In genomic region chr1:211697356-211697755, GRCh38 we compare ENCODE assay signal across 9 cellular contexts. TPM values are rescaled to one million over a fixed set of nuclear protein-coding genes. Genes with fewer than 3 reads are reported as not detected.
A peak's percentile ranks its signal among the peaks of the same experiment; 100 is the strongest.
DNase-seq lines count a peak whose midpoint lies in the region; ATAC-seq and TF ChIP-seq lines count a peak whose summit lies in the region.
"Had no signal": no experiment of that assay in that cellular context is flagged by ENCODE, and none has a peak within 500 bp of the region (broad histone marks: within the 10 kb centered on the region; RNA-seq: fewer than 3 reads in every experiment).

No MANE protein-coding gene starts in this region.

- H3K27ac ChIP-seq in mammary epithelial cell (ENCODE audit: insufficient read depth, low read depth, low read length) (no peak overlapping the region), tibial artery (no peak overlapping the region)

- H3K9me3 ChIP-seq in mammary epithelial cell (replicated peaks; ENCODE audit: insufficient read depth, low read length) (no peaks in the 10 kb centered on the region), Loucy (ENCODE audit: insufficient read depth, low read depth, low read length) (no peaks in the 10 kb centered on the region), tibial artery (no peaks in the 10 kb centered on the region)

- WGBS in mammary epithelial cell (ENCODE audit: low coverage, missing lambda C conversion rate), result 58% methylated on average over 1 of the region's 1 CpG

- peaks cover 5% of the 10 kb centered on the region for H3K4me1 ChIP-seq in mammary epithelial cell (ENCODE audit: insufficient read depth, low read length)
- peaks cover 24% of the 10 kb centered on the region for H3K4me1 ChIP-seq in Loucy (ENCODE audit: insufficient read depth, low read length, poor library complexity, severe bottlenecking)
- peaks cover 0 to 10% (median 8%) of the 10 kb centered on the region in 4 donors for H3K4me1 ChIP-seq in tibial artery

- no peak overlapping the region for H2AFZ ChIP-seq in mammary epithelial cell (ENCODE audit: low read depth, low read length)
- H2AFZ ChIP-seq in Loucy (ENCODE audit: low read length), result no peak overlapping the region

- TF ChIP-seq CTCF in MCF 10A (IDR thresholded peaks at IDR 0.05; ENCODE audit: unreplicated experiment) (peak; percentile 2), mammary epithelial cell (conservative IDR thresholded peaks at IDR 0.05 in 1 of 2, IDR thresholded peaks at IDR 0.05 in 1 of 2; ENCODE audit: extremely low read depth in 1 of 2, insufficient read depth in 1 of 2, low read depth in 1 of 2, low read length in 2 of 2) (no peak), Loucy (conservative IDR thresholded peaks at IDR 0.05; ENCODE audit: low read length) (no peak), CD14-positive monocyte (IDR thresholded peaks at IDR 0.05) (no peak), tibial artery (IDR thresholded peaks at IDR 0.05) (no peak)

- no peak for DNase-seq in MCF 10A (ENCODE audit: unreplicated experiment)
- no peak for DNase-seq in mammary epithelial cell
- DNase-seq in CD14-positive monocyte (ENCODE audit: low spot score), result no peak
- no peak for DNase-seq in activated CD4-positive, alpha-beta T cell treated with anti-CD3 and anti-CD28 coated beads, Interleukin-2, amount 50 U/mL, for 4 hours
- DNase-seq in tibial artery, result no peak
- no peak for DNase-seq in NCI-H1105 treated with DMSO at 0.1 percent for 48 hours (lab: John Stamatoyannopoulos, UW)
- DNase-seq: effector CD8-positive, alpha-beta T cell had no signal

- CTCF ChIA-PET in MCF 10A (lab: Yijun Ruan, JAX) (interaction anchor here (0.6 to 9.9 kb wide), 56 partner anchors 8 to 758 kb away, joined by 3 to 286 read pairs (median 10); partner anchors contain the start of genes DTL, INTS7 and SLC30A1), mammary epithelial cell (lab: Charles Lee; ENCODE audit: low non-redundant PET) (no interaction called here)

- H3K36me3 Mint-ChIP-seq in MCF 10A (ENCODE audit: insufficient read depth, unreplicated experiment), result no peaks in the 10 kb centered on the region
- peaks cover 0 to 6% of the 10 kb centered on the region in 2 donors for H3K36me3 Mint-ChIP-seq in CD14-positive monocyte

- H3F3A ChIP-seq in Loucy (ENCODE audit: low read depth), result 0 out of 2 replicates have a peak, but pooled peaks cover 2% of the 10 kb centered on the region

- H3K79me2 ChIP-seq in mammary epithelial cell (ENCODE audit: insufficient read depth, low read length), result no peaks in the 10 kb centered on the region
- H3K79me2 ChIP-seq in Loucy (ENCODE audit: insufficient read depth, low read length), result no peaks in the 10 kb centered on the region

- H3K36me3 ChIP-seq in mammary epithelial cell (ENCODE audit: insufficient read depth, low read length) (no peaks in the 10 kb centered on the region), Loucy (ENCODE audit: insufficient read depth, low read length) (no peaks in the 10 kb centered on the region), tibial artery (no peaks in the 10 kb centered on the region)

- H3K9ac ChIP-seq in mammary epithelial cell (ENCODE audit: insufficient read depth, low read length) (no peak overlapping the region), Loucy (ENCODE audit: low read depth, low read length, poor library complexity, severe bottlenecking) (no peak overlapping the region)

- dilution Hi-C loops in mammary epithelial cell (cut with HindIII; ENCODE audit: low sequenced_read_pairs), result loop anchor here (25.0 kb wide), 1 partner anchor 665 kb away; no protein-coding TSS in a partner anchor

- H3K4me3 Mint-ChIP-seq in MCF 10A (ENCODE audit: unreplicated experiment), result no peak overlapping the region
- no peak overlapping the region for H3K4me3 Mint-ChIP-seq in CD14-positive monocyte

- no peaks in the 10 kb centered on the region for H3K9me2 ChIP-seq in Loucy (replicated peaks; ENCODE audit: low read depth, low read length)

- ATAC-seq in HG02763 (IDR thresholded peaks at IDR 0.05; ENCODE audit: unreplicated experiment), result peak; percentile 72

- H3K4me1 Mint-ChIP-seq in MCF 10A (ENCODE audit: insufficient read depth, unreplicated experiment) (no peaks in the 10 kb centered on the region), CD14-positive monocyte (peaks cover 13% of the 10 kb centered on the region)

- POLR2A ChIA-PET in MCF 10A (lab: Yijun Ruan, JAX), result interaction anchor here (0.6 to 3.1 kb wide), 7 partner anchors 14 to 254 kb away, joined by 3 to 19 read pairs (median 3); no protein-coding TSS in a partner anchor

- H3K27ac Mint-ChIP-seq in MCF 10A (ENCODE audit: low read depth, unreplicated experiment) (no peak overlapping the region), CD14-positive monocyte (no peak overlapping the region)

- H3K9me3 Mint-ChIP-seq in MCF 10A (ENCODE audit: unreplicated experiment) (no peaks in the 10 kb centered on the region), CD14-positive monocyte (peaks cover 3 to 12% (median 11%) of the 10 kb centered on the region in 7 donors)

- in situ Hi-C loops in mammary epithelial cell (cut with MboI; ENCODE audit: low sequenced_read_pairs in 2 of 2), result loop anchor here in 1 of 2 donors (10.0 to 25.0 kb wide), 4 partner anchors 137 to 740 kb away; partner anchors contain the start of genes DTL, INTS7, LPGAT1 and NENF

- H3K27me3 Mint-ChIP-seq in MCF 10A (ENCODE audit: insufficient read depth, unreplicated experiment) (no peaks in the 10 kb centered on the region), CD14-positive monocyte (ENCODE audit: low read depth in 3 of 3) (peaks cover 5 to 16% (median 6%) of the 10 kb centered on the region in 3 donors)

- H3K4me3 ChIP-seq in mammary epithelial cell (replicated peaks in 1 of 3; ENCODE audit: insufficient read depth in 1 of 3, low read depth in 2 of 3, low read length in 3 of 3) (no peak overlapping the region), Loucy (ENCODE audit: low read length, poor library complexity, severe bottlenecking) (no peak overlapping the region), tibial artery (no peak overlapping the region)

- no peaks in the 10 kb centered on the region for H3K27me3 ChIP-seq in mammary epithelial cell (ENCODE audit: insufficient read depth, low read length)
- H3K27me3 ChIP-seq in Loucy (ENCODE audit: insufficient read depth, low read length, poor library complexity, severe bottlenecking), result no peaks in the 10 kb centered on the region
- peaks cover 0 to 33% of the 10 kb centered on the region in 2 donors for H3K27me3 ChIP-seq in tibial artery

- H3K4me2 ChIP-seq in mammary epithelial cell (ENCODE audit: insufficient read depth, low read depth, low read length) (no peak overlapping the region), Loucy (ENCODE audit: low read depth, low read length, poor library complexity, severe bottlenecking) (peak overlapping the region; percentile 19)

- no peaks in the 10 kb centered on the region for H4K20me1 ChIP-seq in mammary epithelial cell (ENCODE audit: insufficient read depth, low read length)
- no peaks in the 10 kb centered on the region for H4K20me1 ChIP-seq in Loucy (ENCODE audit: insufficient read depth, low read length, poor library complexity, severe bottlenecking)

- BruUV-seq in MCF 10A (replicated peaks; lab: Mats Ljungman, UMichigan), result no TSS peak
- BruUV-seq in mammary epithelial cell (replicated peaks; lab: Mats Ljungman, UMichigan), result no TSS peak

- intact Hi-C loops in MCF 10A (cut with micrococcal nuclease) (loop anchor here (5.0 kb wide), 1 partner anchor 760 kb away; no protein-coding TSS in a partner anchor), mammary epithelial cell (cut with micrococcal nuclease) (loop anchor here (5.0 kb wide), 2 partner anchors 40 to 760 kb away; no protein-coding TSS in a partner anchor), CD14-positive monocyte (cut with micrococcal nuclease) (no loop called here), tibial artery (cut with DNase I; ENCODE audit: low total_unique reads) (no loop called here)

RNA-seq across cellular contexts. Expression of gene NEK2, which starts 21.9 kb away (rescaled TPM):
- 33.4 and 44.5 TPM in 2 replicates for total RNA-seq in MCF 10A (2022)
- 10 to 100 TPM in 1 of 2 donors, under 1 TPM in 1; 0.33 to 14.9 TPM for total RNA-seq in mammary epithelial cell
- 14.3 TPM for polyA plus RNA-seq in mammary epithelial cell
- 0.72 TPM for polyA minus RNA-seq in mammary epithelial cell
- not detected for polyA plus RNA-seq in CD14-positive monocyte

Comparison
In these comparisons a context has a peak if more than half of its experiments do, and no peak if none do; other contexts are left out.
1. intact Hi-C loops: an anchor here in MCF 10A (5.0 kb wide) and mammary epithelial cell (5.0 kb wide); none called in CD14-positive monocyte and tibial artery.